Comparison of ENCODE assay signal across 8 cellular contexts in genomic region chr9:10612649-10613398, GRCh38. TPM values are rescaled to one million over a fixed set of nuclear protein-coding genes. Genes with fewer than 3 reads are reported as not detected.
A peak's percentile ranks its signal among the peaks of the same experiment; 100 is the strongest.
DNase-seq lines count a peak whose midpoint lies in the region; ATAC-seq and TF ChIP-seq lines count a peak whose summit lies in the region.

Gene PTPRD (minus strand): TSS chr9:10613002.

- H3K27me3 Mint-ChIP-seq in activated naive CD4-positive, alpha-beta T cell treated with anti-CD3 and anti-CD28 coated beads, Interleukin-2, amount 10 ng/mL, durations not matched to agents 7 days and 5 days, result peaks cover 35% of the 10 kb centered on the region
- peaks cover 20% of the 10 kb centered on the region for H3K27me3 Mint-ChIP-seq in activated B cell treated with CpG ODN at 0.5 μM for 24 hours

- TF ChIP-seq CTCF in activated B cell treated with CpG ODN at 0.5 μM for 24 hours (IDR thresholded peaks at IDR 0.05) (no peak), foreskin keratinocyte (conservative IDR thresholded peaks at IDR 0.05) (peak; percentile 65), neural cell (IDR thresholded peaks at IDR 0.05; ENCODE audit: poor library complexity, severe bottlenecking) (peak; percentile 85)

- peak within 1 kb of the TSS; percentile 51 for H3K4me3 Mint-ChIP-seq in activated naive CD4-positive, alpha-beta T cell treated with anti-CD3 and anti-CD28 coated beads, Interleukin-2, amount 10 ng/mL, durations not matched to agents 7 days and 5 days
- H3K4me3 Mint-ChIP-seq in activated B cell treated with CpG ODN at 0.5 μM for 24 hours, result peak within 1 kb of the TSS; percentile 61

- H3K9me3 ChIP-seq in neural cell (ENCODE audit: low read length), result no peaks in the 10 kb centered on the region

- no peaks in the 10 kb centered on the region for H3F3A ChIP-seq in neural cell (ENCODE audit: insufficient read depth, low read length, poor library complexity, severe bottlenecking)

- peak; percentile 35 for DNase-seq in activated naive CD4-positive, alpha-beta T cell treated with anti-CD3 and anti-CD28 coated beads, Interleukin-2, amount 10 ng/mL, durations not matched to agents 7 days and 5 days
- DNase-seq in activated naive CD4-positive, alpha-beta T cell treated with Interleukin-2 at 50 U/mL for 16 hours, result no peak
- DNase-seq in NCI-H1092 (lab: John Stamatoyannopoulos, UW) (peak; percentile 75), activated B cell treated with CpG ODN at 0.5 μM for 24 hours (no peak), foreskin keratinocyte (peak in 1 of 2 donors; percentile 34), cerebellar nuclear complex (lab: John Stamatoyannopoulos, UW) (no peak)

- peak within 1 kb of the TSS; percentile 49 for H2AFZ ChIP-seq in neural cell (ENCODE audit: low read depth, low read length)

- peak; percentile 74 for TF ChIP-seq EP300 in neural cell (conservative IDR thresholded peaks at IDR 0.05; ENCODE audit: poor library complexity, severe bottlenecking)

- H3K4me2 ChIP-seq in neural cell (ENCODE audit: low read length), result peak within 1 kb of the TSS; percentile 59

- H3K9me3 Mint-ChIP-seq in activated naive CD4-positive, alpha-beta T cell treated with anti-CD3 and anti-CD28 coated beads, Interleukin-2, amount 10 ng/mL, durations not matched to agents 7 days and 5 days, result no peaks in the 10 kb centered on the region
- H3K9me3 Mint-ChIP-seq in activated B cell treated with CpG ODN at 0.5 μM for 24 hours, result no peaks in the 10 kb centered on the region

- H3K4me3 ChIP-seq in neural cell (ENCODE audit: low read length), result peak within 1 kb of the TSS; percentile 68

- H3K27ac Mint-ChIP-seq in activated naive CD4-positive, alpha-beta T cell treated with anti-CD3 and anti-CD28 coated beads, Interleukin-2, amount 10 ng/mL, durations not matched to agents 7 days and 5 days, result no peak within 1 kb of the TSS
- H3K27ac Mint-ChIP-seq in activated B cell treated with CpG ODN at 0.5 μM for 24 hours, result no peak within 1 kb of the TSS

- peaks cover 8% of the 10 kb centered on the region for H3K4me1 Mint-ChIP-seq in activated naive CD4-positive, alpha-beta T cell treated with anti-CD3 and anti-CD28 coated beads, Interleukin-2, amount 10 ng/mL, durations not matched to agents 7 days and 5 days
- H3K4me1 Mint-ChIP-seq in activated B cell treated with CpG ODN at 0.5 μM for 24 hours, result peaks cover 4% of the 10 kb centered on the region

- POLR2A ChIA-PET in activated B cell treated with CpG ODN at 0.5 μM for 24 hours (lab: Charles Lee), result no interaction called here

- no peaks in the 10 kb centered on the region for H3K36me3 ChIP-seq in neural cell (ENCODE audit: insufficient read depth, low read length)

- ATAC-seq in HG02588 (IDR thresholded peaks at IDR 0.05; ENCODE audit: unreplicated experiment) (peak; percentile 90), activated B cell treated with CpG ODN at 0.5 μM for 24 hours (ENCODE audit: low read depth) (peak; percentile 62), foreskin keratinocyte (peak; percentile 98)

- H3K9ac ChIP-seq in neural cell (ENCODE audit: low read length), result peak within 1 kb of the TSS; percentile 68

- no peaks in the 10 kb centered on the region for H3K36me3 Mint-ChIP-seq in activated naive CD4-positive, alpha-beta T cell treated with anti-CD3 and anti-CD28 coated beads, Interleukin-2, amount 10 ng/mL, durations not matched to agents 7 days and 5 days
- no peaks in the 10 kb centered on the region for H3K36me3 Mint-ChIP-seq in activated B cell treated with CpG ODN at 0.5 μM for 24 hours (ENCODE audit: low read depth)

- intact Hi-C loops in activated B cell treated with CpG ODN at 0.5 μM for 24 hours (cut with micrococcal nuclease), result no loop called here

- H3K27ac ChIP-seq in foreskin keratinocyte, result no peak within 1 kb of the TSS
- peak within 1 kb of the TSS; percentile 53 for H3K27ac ChIP-seq in neural cell (ENCODE audit: low read length)

- H3K4me1 ChIP-seq in foreskin keratinocyte, result peaks cover 4% of the 10 kb centered on the region

- peak; percentile 67 for TF ChIP-seq RAD21 in neural cell (conservative IDR thresholded peaks at IDR 0.05)

- H4K20me1 ChIP-seq in neural cell (ENCODE audit: insufficient read depth), result no peaks in the 10 kb centered on the region

- CTCF ChIA-PET in activated naive CD4-positive, alpha-beta T cell treated with anti-CD3 and anti-CD28 coated beads, Interleukin-2, amount 10 ng/mL, durations not matched to agents 7 days and 5 days (lab: Charles Lee), result no interaction called here
- CTCF ChIA-PET in activated B cell treated with CpG ODN at 0.5 μM for 24 hours (lab: Charles Lee), result no interaction called here

- H3K79me2 ChIP-seq in neural cell (replicated peaks; ENCODE audit: insufficient read depth, low read length), result no peaks in the 10 kb centered on the region

- peaks cover 74% of the 10 kb centered on the region for H3K27me3 ChIP-seq in foreskin keratinocyte
- H3K27me3 ChIP-seq in neural cell (ENCODE audit: insufficient read depth, low read depth, low read length), result peaks cover 16% of the 10 kb centered on the region

- H3K9me2 ChIP-seq in neural cell (ENCODE audit: insufficient read depth, low read length), result no peaks in the 10 kb centered on the region

TF ChIP-seq in neural cell, 6 proteins besides CTCF, POLR2A, EP300 and RAD21:
- TF ChIP-seq TAF1 (IDR thresholded peaks at IDR 0.05; ENCODE audit: low read depth) (no peak), MXI1 (conservative IDR thresholded peaks at IDR 0.05; ENCODE audit: poor library complexity, severe bottlenecking) (peak; percentile 63), POLR2AphosphoS5 (IDR thresholded peaks at IDR 0.05) (peak; percentile 75), SMC3 (conservative IDR thresholded peaks at IDR 0.05; ENCODE audit: poor library complexity) (peak; percentile 77)

RNA-seq across cellular contexts. Expression of gene PTPRD, which starts in this region (rescaled TPM):
- 0.04 and 0.24 TPM in 2 replicates for total RNA-seq in activated B cell treated with CpG ODN at 0.5 μM for 24 hours
- 0.11 and 0.58 TPM in 2 replicates for total RNA-seq in foreskin keratinocyte
- 0.01 TPM in 1 of 2 replicates, not detected in the other for polyA plus RNA-seq in foreskin keratinocyte
- 143 and 153 TPM in 2 replicates for polyA plus RNA-seq in neural cell
- 399 and 453 TPM in 2 replicates for polyA minus RNA-seq in neural cell

Comparison
In these comparisons a context has a peak if more than half of its experiments do, and no peak if none do; other contexts are left out.
1. RNA of gene PTPRD (polyA plus RNA-seq): 143 to 153 TPM in neural cell; 0.01 TPM in foreskin keratinocyte; every median in the first group is over 100 times any median in the second.
2. DNase-seq: peak in activated naive CD4-positive, alpha-beta T cell treated with anti-CD3 and anti-CD28 coated beads, Interleukin-2, amount 10 ng/mL, durations not matched to agents 7 days and 5 days (single experiment) and NCI-H1092 (single experiment); none in activated naive CD4-positive, alpha-beta T cell treated with Interleukin-2 at 50 U/mL for 16 hours (single experiment), activated B cell treated with CpG ODN at 0.5 μM for 24 hours (single experiment) and cerebellar nuclear complex (0 of 2).
3. Peak in ATAC-seq in activated B cell treated with CpG ODN at 0.5 μM for 24 hours; RNA of the gene not detected or under 1 TPM.
4. Peak in ATAC-seq in foreskin keratinocyte; RNA of the gene not detected or under 1 TPM.
5. Peak in every context shown above with its lines, with median percentiles within 50 percentile points of each other: ATAC-seq.